In genomic region chr12:79887912-79888311, GRCh38 we compare ENCODE assay signal across 1 cellular context.
TF ChIP-seq lines count a peak whose summit lies in the region.

No MANE protein-coding gene starts in this region.

TF ChIP-seq in GM12878, 131 proteins besides CTCF, POLR2A, EP300 and RAD21:
- no peak for TF ChIP-seq JUNB (IDR thresholded peaks at IDR 0.05)
